In genomic region chr4:188781655-188782054, GRCh38 we compare ENCODE assay signal across 9 cellular contexts.
DNase-seq lines count a peak whose midpoint lies in the region; ATAC-seq and TF ChIP-seq lines count a peak whose summit lies in the region.
"Had no signal": no experiment of that assay in that cellular context is flagged by ENCODE, and none has a peak within 500 bp of the region (broad histone marks: within the 10 kb centered on the region; RNA-seq: fewer than 3 reads in every experiment).

No MANE protein-coding gene starts in this region.

- H3K4me3 Mint-ChIP-seq in Caco-2 (ENCODE audit: unreplicated experiment) (no peak overlapping the region), chondrocyte (ENCODE audit: unreplicated experiment) (no peak overlapping the region), nephron (no peak overlapping the region)
- H3K4me3 Mint-ChIP-seq in activated CD8-positive, alpha-beta T cell treated with anti-CD3 and anti-CD28 coated beads, Interleukin-2, amount 10 ng/mL, durations not matched to agents 7 days and 5 days: no peak overlapping the region

- CTCF ChIA-PET in Caco-2 (lab: Charles Lee): no interaction called here
- CTCF ChIA-PET in activated CD8-positive, alpha-beta T cell treated with anti-CD3 and anti-CD28 coated beads, Interleukin-2, amount 10 ng/mL, durations not matched to agents 7 days and 5 days (lab: Charles Lee): no interaction called here

- intact Hi-C loops in Caco-2 (cut with micrococcal nuclease; ENCODE audit: unreplicated experiment) (loop anchor here (2.0 kb wide), 2 partner anchors 123 to 343 kb away; no protein-coding TSS in a partner anchor), Right ventricle myocardium superior (cut with DNase I) (no loop called here)

- BruUV-seq in Caco-2 (replicated peaks; lab: Mats Ljungman, UMichigan): no TSS peak

- H3K27me3 Mint-ChIP-seq in Caco-2 (ENCODE audit: insufficient read depth, unreplicated experiment) (no peaks in the 10 kb centered on the region), chondrocyte (ENCODE audit: low read depth) (no peaks in the 10 kb centered on the region), nephron (ENCODE audit: low read depth) (no peaks in the 10 kb centered on the region)
- no peaks in the 10 kb centered on the region for H3K27me3 Mint-ChIP-seq in activated CD8-positive, alpha-beta T cell treated with anti-CD3 and anti-CD28 coated beads, Interleukin-2, amount 10 ng/mL, durations not matched to agents 7 days and 5 days (ENCODE audit: low read depth)

- ATAC-seq in GM19328 (IDR thresholded peaks at IDR 0.05; ENCODE audit: unreplicated experiment) (no peak), Right ventricle myocardium superior (ENCODE audit: poor library complexity) (no peak)
- no peak for ATAC-seq in activated CD8-positive, alpha-beta T cell treated with anti-CD3 and anti-CD28 coated beads, Interleukin-2, amount 10 ng/mL, durations not matched to agents 7 days and 5 days

- H3K9me3 Mint-ChIP-seq in Caco-2 (ENCODE audit: unreplicated experiment) (no peaks in the 10 kb centered on the region), chondrocyte (ENCODE audit: low read depth) (no peaks in the 10 kb centered on the region), nephron (no peaks in the 10 kb centered on the region)
- H3K9me3 Mint-ChIP-seq in activated CD8-positive, alpha-beta T cell treated with anti-CD3 and anti-CD28 coated beads, Interleukin-2, amount 10 ng/mL, durations not matched to agents 7 days and 5 days (ENCODE audit: insufficient read depth): peaks cover 6% of the 10 kb centered on the region

- no peaks in the 10 kb centered on the region for H3K27me3 ChIP-seq in Caco-2 (replicated peaks; ENCODE audit: control insufficient read depth, insufficient read depth, low read length)
- H3K27me3 ChIP-seq: breast epithelium had no signal

- no peaks in the 10 kb centered on the region for H3K4me1 ChIP-seq in Caco-2
- H3K4me1 ChIP-seq: breast epithelium had no signal

- TF ChIP-seq CTCF in Caco-2 (IDR thresholded peaks at IDR 0.05; ENCODE audit: insufficient read depth in 1 of 2, low read depth in 1 of 2, low read length in 1 of 2, severe bottlenecking in 1 of 2, unreplicated experiment in 1 of 2): peak; percentile 24 to 46
- TF ChIP-seq CTCF in chondrocyte (IDR thresholded peaks at IDR 0.05): peak; percentile 76
- TF ChIP-seq CTCF in nephron (IDR thresholded peaks at IDR 0.05; ENCODE audit: unreplicated experiment in 3 of 3): peak in 2 of 3 experiments; percentile 12 to 43

- no peaks in the 10 kb centered on the region for H3K36me3 ChIP-seq in Caco-2 (ENCODE audit: control insufficient read depth, insufficient read depth, low read length)
- H3K36me3 ChIP-seq: breast epithelium had no signal

- H3K4me3 ChIP-seq in Caco-2 (ENCODE audit: low read depth, low read length): no peak overlapping the region
- H3K4me3 ChIP-seq: breast epithelium had no signal

- DNase-seq in Caco-2 (peak in 1 of 2 experiments; percentile 14), M059J (ENCODE audit: low read depth) (peak; percentile 21), chondrocyte (ENCODE audit: low spot score) (no peak), GF-D8 (lab: John Stamatoyannopoulos, UW) (no peak), Right ventricle myocardium superior (no peak)
- DNase-seq in activated CD8-positive, alpha-beta T cell treated with anti-CD3 and anti-CD28 coated beads, Interleukin-2, amount 10 ng/mL, durations not matched to agents 7 days and 5 days: no peak

- no peaks in the 10 kb centered on the region for H3K9me3 ChIP-seq in Caco-2
- H3K9me3 ChIP-seq: breast epithelium had no signal

- no peaks in the 10 kb centered on the region for H3K4me1 Mint-ChIP-seq in Caco-2 (ENCODE audit: low read depth, unreplicated experiment)
- H3K4me1 Mint-ChIP-seq in chondrocyte (ENCODE audit: low read depth): peaks cover 36% of the 10 kb centered on the region
- H3K4me1 Mint-ChIP-seq in nephron: no peaks in the 10 kb centered on the region
- H3K4me1 Mint-ChIP-seq in activated CD8-positive, alpha-beta T cell treated with anti-CD3 and anti-CD28 coated beads, Interleukin-2, amount 10 ng/mL, durations not matched to agents 7 days and 5 days (ENCODE audit: low read depth): no peaks in the 10 kb centered on the region

- POLR2A ChIA-PET in Caco-2 (lab: Charles Lee): no interaction called here
- POLR2A ChIA-PET in activated CD8-positive, alpha-beta T cell treated with anti-CD3 and anti-CD28 coated beads, Interleukin-2, amount 10 ng/mL, durations not matched to agents 7 days and 5 days (lab: Charles Lee): interaction anchor here (0.6 kb wide), 1 partner anchor 9 kb away, joined by 3 read pairs; no protein-coding TSS in a partner anchor

- H3K27ac Mint-ChIP-seq in Caco-2 (ENCODE audit: unreplicated experiment): no peak overlapping the region
- H3K27ac Mint-ChIP-seq in chondrocyte (ENCODE audit: unreplicated experiment): no peak overlapping the region
- no peak overlapping the region for H3K27ac Mint-ChIP-seq in nephron
- H3K27ac Mint-ChIP-seq in activated CD8-positive, alpha-beta T cell treated with anti-CD3 and anti-CD28 coated beads, Interleukin-2, amount 10 ng/mL, durations not matched to agents 7 days and 5 days: no peak overlapping the region

- H3K36me3 Mint-ChIP-seq in Caco-2 (ENCODE audit: insufficient read depth, unreplicated experiment) (no peaks in the 10 kb centered on the region), chondrocyte (ENCODE audit: low read depth) (no peaks in the 10 kb centered on the region), nephron (ENCODE audit: low read depth) (no peaks in the 10 kb centered on the region)
- no peaks in the 10 kb centered on the region for H3K36me3 Mint-ChIP-seq in activated CD8-positive, alpha-beta T cell treated with anti-CD3 and anti-CD28 coated beads, Interleukin-2, amount 10 ng/mL, durations not matched to agents 7 days and 5 days (ENCODE audit: low read depth)
